10 cellular contexts compared by ENCODE assay signal in the genomic region with DNA sequence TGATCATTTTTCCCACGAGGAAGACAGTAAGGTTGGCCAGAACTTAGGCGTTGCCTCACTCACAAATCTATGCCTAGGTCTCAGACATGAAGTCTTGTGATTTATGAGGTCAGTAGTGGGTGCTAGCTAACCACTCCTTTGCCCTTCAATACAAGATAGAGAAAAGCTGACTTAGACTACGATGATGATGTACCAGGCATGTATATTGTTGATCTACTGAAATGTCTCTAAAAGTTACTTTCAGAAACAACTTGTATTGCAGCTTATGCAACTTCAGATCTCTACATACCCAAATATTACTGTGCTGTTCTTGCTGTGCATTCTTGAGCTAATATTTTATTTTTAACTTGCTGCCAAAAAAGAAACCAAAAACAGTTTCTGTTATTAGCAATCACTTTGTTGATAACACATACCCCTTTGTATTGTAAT. TPM values are rescaled to one million over a fixed set of nuclear protein-coding genes. Genes with fewer than 3 reads are reported as not detected.
DNase-seq lines count a peak whose midpoint lies in the region; ATAC-seq and TF ChIP-seq lines count a peak whose summit lies in the region.
"Had no signal": no experiment of that assay in that cellular context is flagged by ENCODE, and none has a peak within 500 bp of the region (broad histone marks: within the 10 kb centered on the region; RNA-seq: fewer than 3 reads in every experiment).

No MANE protein-coding gene starts in this region.

- intact Hi-C loops in PC-9 (cut with micrococcal nuclease; ENCODE audit: unreplicated experiment): no loop called here

- H3K4me1 ChIP-seq in PC-9 (replicated peaks; ENCODE audit: insufficient read depth): no peaks in the 10 kb centered on the region
- no peaks in the 10 kb centered on the region; the same call in 1 of the 2 replicates for H3K4me1 ChIP-seq in GM23338 (ENCODE audit: insufficient read depth)

- no TSS peak for BruUV-seq in PC-9 (replicated peaks; lab: Mats Ljungman, UMichigan)

- H3K4me3 Mint-ChIP-seq in GM23338: no peak overlapping the region

- peaks cover 17% of the 10 kb centered on the region; the same call in 2 of the 3 replicates for H3K4me1 Mint-ChIP-seq in GM23338

- H3K4me2 ChIP-seq in PC-9: no peak overlapping the region
- H3K4me2 ChIP-seq in GM23338: no peak overlapping the region

- H4K20me1 ChIP-seq in PC-9 (ENCODE audit: insufficient read depth) (no peaks in the 10 kb centered on the region), GM23338 (replicated peaks; ENCODE audit: insufficient read depth) (no peaks in the 10 kb centered on the region; the same call in 1 of the 2 replicates)

- H2AFZ ChIP-seq in PC-9 (no peak overlapping the region), GM23338 (no peak overlapping the region)

- H3K4me3 ChIP-seq in PC-9 (no peak overlapping the region), GM23338 (no peak overlapping the region)

- no peaks in the 10 kb centered on the region for H3K36me3 Mint-ChIP-seq in GM23338 (ENCODE audit: low read depth)

- CTCF ChIA-PET in PC-9 (lab: Charles Lee): no interaction called here

- H3K9me2 ChIP-seq in PC-9 (ENCODE audit: insufficient read depth): no peaks in the 10 kb centered on the region
- H3K9me2 ChIP-seq in GM23338 (ENCODE audit: insufficient read depth): no peaks in the 10 kb centered on the region

- H3K27me3 ChIP-seq in PC-9 (ENCODE audit: insufficient read depth, low read depth) (no peaks in the 10 kb centered on the region), GM23338 (ENCODE audit: insufficient read depth) (no peaks in the 10 kb centered on the region)

- no peaks in the 10 kb centered on the region for H3K9me3 ChIP-seq in PC-9 (ENCODE audit: insufficient read depth, low read depth)

- H3K27ac ChIP-seq in PC-9 (no peak overlapping the region), GM23338 (ENCODE audit: low read depth) (no peak overlapping the region)

- DNase-seq in NCI-H226: peak; percentile 31
- no peak for DNase-seq in left lobe of liver (ENCODE audit: low spot score)
- no peak for DNase-seq in kidney tubule cell (ENCODE audit: low spot score)
- DNase-seq in PC-9: no peak
- DNase-seq in GM23338 (ENCODE audit: low spot score): no peak
- no peak for DNase-seq in HUDEP-2 (lab: John Stamatoyannopoulos, UW; ENCODE audit: unreplicated experiment in 76 of 76)
- DNase-seq: DND-41, T-helper 1 cell had no signal

- POLR2A ChIA-PET in PC-9 (lab: Charles Lee; ENCODE audit: unreplicated experiment): no interaction called here

- TF ChIP-seq CTCF in PC-9 (conservative IDR thresholded peaks at IDR 0.05): no peak
- TF ChIP-seq CTCF in GM23338 (conservative IDR thresholded peaks at IDR 0.05; ENCODE audit: low read depth in 2 of 2): no peak

- H3K27ac Mint-ChIP-seq in GM23338: no peak overlapping the region

- ATAC-seq in GM18502 (IDR thresholded peaks at IDR 0.05; ENCODE audit: poor library complexity, unreplicated experiment) (peak; percentile 81), GM21723 (IDR thresholded peaks at IDR 0.05; ENCODE audit: unreplicated experiment) (peak; percentile 77), left lobe of liver (peak; percentile 23), GM23338 (no peak)

- H3K36me3 ChIP-seq in PC-9 (ENCODE audit: low read depth) (no peaks in the 10 kb centered on the region), GM23338 (ENCODE audit: insufficient read depth) (no peaks in the 10 kb centered on the region; the same call in 1 of the 2 replicates)

- H3K27me3 Mint-ChIP-seq in GM23338 (ENCODE audit: insufficient read depth, low read depth, poor library complexity): peaks cover 3% of the 10 kb centered on the region

- H3K9me3 Mint-ChIP-seq in GM23338: no peaks in the 10 kb centered on the region

- H3F3A ChIP-seq in PC-9 (ENCODE audit: insufficient read depth, low read depth) (no peaks in the 10 kb centered on the region), GM23338 (replicated peaks; ENCODE audit: low read depth) (no peaks in the 10 kb centered on the region)

- H3K79me2 ChIP-seq in PC-9 (ENCODE audit: low read depth) (no peaks in the 10 kb centered on the region), GM23338 (replicated peaks; ENCODE audit: insufficient read depth) (peaks cover 6% of the 10 kb centered on the region)

TF ChIP-seq in GM23338, 12 proteins besides CTCF, POLR2A, EP300 and RAD21 (continues in another document):
- no peak for TF ChIP-seq EZH2phosphoT487 (IDR thresholded peaks at IDR 0.05; ENCODE audit: unreplicated experiment)
- no peak for TF ChIP-seq STAT1 (IDR thresholded peaks at IDR 0.05; ENCODE audit: unreplicated experiment)
- TF ChIP-seq, protein P1, sequence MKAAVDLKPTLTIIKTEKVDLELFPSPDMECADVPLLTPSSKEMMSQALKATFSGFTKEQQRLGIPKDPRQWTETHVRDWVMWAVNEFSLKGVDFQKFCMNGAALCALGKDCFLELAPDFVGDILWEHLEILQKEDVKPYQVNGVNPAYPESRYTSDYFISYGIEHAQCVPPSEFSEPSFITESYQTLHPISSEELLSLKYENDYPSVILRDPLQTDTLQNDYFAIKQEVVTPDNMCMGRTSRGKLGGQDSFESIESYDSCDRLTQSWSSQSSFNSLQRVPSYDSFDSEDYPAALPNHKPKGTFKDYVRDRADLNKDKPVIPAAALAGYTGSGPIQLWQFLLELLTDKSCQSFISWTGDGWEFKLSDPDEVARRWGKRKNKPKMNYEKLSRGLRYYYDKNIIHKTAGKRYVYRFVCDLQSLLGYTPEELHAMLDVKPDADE (IDR thresholded peaks at IDR 0.05): no peak
- TF ChIP-seq POLR2AphosphoS5 (IDR thresholded peaks at IDR 0.05; ENCODE audit: low read depth): no peak
- TF ChIP-seq ZNF331 (CRISPR knock-in tag; IDR thresholded peaks at IDR 0.05; ENCODE audit: low read depth): no peak
- TF ChIP-seq JUNB (IDR thresholded peaks at IDR 0.05; ENCODE audit: unreplicated experiment): no peak
- no peak for TF ChIP-seq EZH2 (IDR thresholded peaks at IDR 0.05; ENCODE audit: low read depth, unreplicated experiment)
- no peak for TF ChIP-seq NANOG (IDR thresholded peaks at IDR 0.05; ENCODE audit: borderline replicate concordance)
- TF ChIP-seq ZNF114 (CRISPR knock-in tag; IDR thresholded peaks at IDR 0.05): no peak
- TF ChIP-seq, protein P2, sequence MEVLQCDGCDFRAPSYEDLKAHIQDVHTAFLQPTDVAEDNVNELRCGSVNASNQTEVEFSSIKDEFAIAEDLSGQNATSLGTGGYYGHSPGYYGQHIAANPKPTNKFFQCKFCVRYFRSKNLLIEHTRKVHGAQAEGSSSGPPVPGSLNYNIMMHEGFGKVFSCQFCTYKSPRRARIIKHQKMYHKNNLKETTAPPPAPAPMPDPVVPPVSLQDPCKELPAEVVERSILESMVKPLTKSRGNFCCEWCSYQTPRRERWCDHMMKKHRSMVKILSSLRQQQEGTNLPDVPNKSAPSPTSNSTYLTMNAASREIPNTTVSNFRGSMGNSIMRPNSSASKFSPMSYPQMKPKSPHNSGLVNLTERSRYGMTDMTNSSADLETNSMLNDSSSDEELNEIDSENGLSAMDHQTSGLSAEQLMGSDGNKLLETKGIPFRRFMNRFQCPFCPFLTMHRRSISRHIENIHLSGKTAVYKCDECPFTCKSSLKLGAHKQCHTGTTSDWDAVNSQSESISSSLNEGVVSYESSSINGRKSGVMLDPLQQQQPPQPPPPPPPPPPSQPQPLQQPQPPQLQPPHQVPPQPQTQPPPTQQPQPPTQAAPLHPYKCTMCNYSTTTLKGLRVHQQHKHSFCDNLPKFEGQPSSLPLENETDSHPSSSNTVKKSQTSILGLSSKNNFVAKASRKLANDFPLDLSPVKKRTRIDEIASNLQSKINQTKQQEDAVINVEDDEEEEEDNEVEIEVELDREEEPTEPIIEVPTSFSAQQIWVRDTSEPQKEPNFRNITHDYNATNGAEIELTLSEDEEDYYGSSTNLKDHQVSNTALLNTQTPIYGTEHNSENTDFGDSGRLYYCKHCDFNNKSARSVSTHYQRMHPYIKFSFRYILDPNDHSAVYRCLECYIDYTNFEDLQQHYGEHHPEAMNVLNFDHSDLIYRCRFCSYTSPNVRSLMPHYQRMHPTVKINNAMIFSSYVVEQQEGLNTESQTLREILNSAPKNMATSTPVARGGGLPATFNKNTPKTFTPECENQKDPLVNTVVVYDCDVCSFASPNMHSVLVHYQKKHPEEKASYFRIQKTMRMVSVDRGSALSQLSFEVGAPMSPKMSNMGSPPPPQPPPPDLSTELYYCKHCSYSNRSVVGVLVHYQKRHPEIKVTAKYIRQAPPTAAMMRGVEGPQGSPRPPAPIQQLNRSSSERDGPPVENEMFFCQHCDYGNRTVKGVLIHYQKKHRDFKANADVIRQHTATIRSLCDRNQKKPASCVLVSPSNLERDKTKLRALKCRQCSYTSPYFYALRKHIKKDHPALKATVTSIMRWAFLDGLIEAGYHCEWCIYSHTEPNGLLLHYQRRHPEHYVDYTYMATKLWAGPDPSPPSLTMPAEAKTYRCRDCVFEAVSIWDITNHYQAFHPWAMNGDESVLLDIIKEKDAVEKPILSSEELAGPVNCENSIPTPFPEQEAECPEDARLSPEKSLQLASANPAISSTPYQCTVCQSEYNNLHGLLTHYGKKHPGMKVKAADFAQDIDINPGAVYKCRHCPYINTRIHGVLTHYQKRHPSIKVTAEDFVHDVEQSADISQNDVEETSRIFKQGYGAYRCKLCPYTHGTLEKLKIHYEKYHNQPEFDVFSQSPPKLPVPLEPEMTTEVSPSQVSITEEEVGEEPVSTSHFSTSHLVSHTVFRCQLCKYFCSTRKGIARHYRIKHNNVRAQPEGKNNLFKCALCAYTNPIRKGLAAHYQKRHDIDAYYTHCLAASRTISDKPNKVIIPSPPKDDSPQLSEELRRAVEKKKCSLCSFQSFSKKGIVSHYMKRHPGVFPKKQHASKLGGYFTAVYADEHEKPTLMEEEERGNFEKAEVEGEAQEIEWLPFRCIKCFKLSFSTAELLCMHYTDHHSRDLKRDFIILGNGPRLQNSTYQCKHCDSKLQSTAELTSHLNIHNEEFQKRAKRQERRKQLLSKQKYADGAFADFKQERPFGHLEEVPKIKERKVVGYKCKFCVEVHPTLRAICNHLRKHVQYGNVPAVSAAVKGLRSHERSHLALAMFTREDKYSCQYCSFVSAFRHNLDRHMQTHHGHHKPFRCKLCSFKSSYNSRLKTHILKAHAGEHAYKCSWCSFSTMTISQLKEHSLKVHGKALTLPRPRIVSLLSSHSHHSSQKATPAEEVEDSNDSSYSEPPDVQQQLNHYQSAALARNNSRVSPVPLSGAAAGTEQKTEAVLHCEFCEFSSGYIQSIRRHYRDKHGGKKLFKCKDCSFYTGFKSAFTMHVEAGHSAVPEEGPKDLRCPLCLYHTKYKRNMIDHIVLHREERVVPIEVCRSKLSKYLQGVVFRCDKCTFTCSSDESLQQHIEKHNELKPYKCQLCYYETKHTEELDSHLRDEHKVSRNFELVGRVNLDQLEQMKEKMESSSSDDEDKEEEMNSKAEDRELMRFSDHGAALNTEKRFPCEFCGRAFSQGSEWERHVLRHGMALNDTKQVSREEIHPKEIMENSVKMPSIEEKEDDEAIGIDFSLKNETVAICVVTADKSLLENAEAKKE (CRISPR knock-in tag; IDR thresholded peaks at IDR 0.05): no peak
- TF ChIP-seq CREB1 (CRISPR knock-in tag; IDR thresholded peaks at IDR 0.05; ENCODE audit: low read depth): no peak

RNA-seq across cellular contexts. Expression of a gene that starts 30.6 kb away (rescaled TPM):
- total RNA-seq in left lobe of liver (16.8 TPM), PC-9 (2021) (9.1 and 10.9 TPM in 2 replicates)
- 33.9 and 40.4 TPM in 2 replicates for total RNA-seq in GM23338 (2014; rRNA removed; shearing (Covaris generic))
- polyA plus RNA-seq in GM23338 (2016; fragmentation: Nextera tagmentation; extraction: Ambion mirVana): 17.8 and 19.0 TPM in 2 replicates
